ENCODE assay signal across 8 cellular contexts in genomic region chr9:133030317-133031129, GRCh38. TPM values are rescaled to one million over a fixed set of nuclear protein-coding genes. Genes with fewer than 3 reads are reported as not detected.
DNase-seq lines count a peak whose midpoint lies in the region; ATAC-seq, FAIRE-seq and TF ChIP-seq lines count a peak whose summit lies in the region.

GTF3C5 (plus strand) TSS chr9:133030997; CDS start chr9:133031012, 15 bp downstream.

- H3K9me3 ChIP-seq in right atrium auricular region, result no peaks in the 10 kb centered on the region
- no peaks in the 10 kb centered on the region for H3K9me3 ChIP-seq in psoas muscle

- DNase-seq in NCI-H187 treated with DMSO at 0.1 percent for 48 hours (lab: John Stamatoyannopoulos, UW), result peak; percentile 89
- peak; percentile 75 to 100 (median 94) for DNase-seq in anterior cingulate cortex (lab: John Stamatoyannopoulos, UW)
- DNase-seq in right atrium auricular region (ENCODE audit: low spot score), result peak; percentile 97
- DNase-seq in psoas muscle, result peak; percentile 92 to 95
- peak; percentile 97 for DNase-seq in urothelium cell line (ENCODE audit: low spot score)

- 0% methylated on average over 63 of the region's 63 CpGs for WGBS in psoas muscle, 3 donors

- H3K27me3 ChIP-seq in right atrium auricular region (no peaks in the 10 kb centered on the region), psoas muscle (ENCODE audit: insufficient read depth in 3 of 3, low read length in 2 of 3) (no peaks in the 10 kb centered on the region)

- no peak for FAIRE-seq in urothelium cell line (lab: Jason Lieb, UNC)

- H3K27ac ChIP-seq in right atrium auricular region, result peak within 1 kb of the TSS; percentile 91 to 94
- peak within 1 kb of the TSS; percentile 86 for H3K27ac ChIP-seq in psoas muscle

- intact Hi-C loops in T-helper 2 cell treated with Interferon-gamma antibody and Interleukin-4, amounts not matched to agents 100 ng/mL and 5 ng/mL, for 36 hours (cut with micrococcal nuclease), result loop anchor here (1.0 to 5.0 kb wide), 5 partner anchors 86 to 678 kb away; partner anchors contain the start of genes RALGDS, SETX, STKLD1 and SURF4
- intact Hi-C loops in psoas muscle (cut with DNase I), result loop anchor here (2.0 to 10.0 kb wide), 2 partner anchors 118 to 464 kb away; no protein-coding TSS in a partner anchor

- H3K4me3 ChIP-seq in right atrium auricular region, result peak within 1 kb of the TSS; percentile 79 to 83
- H3K4me3 ChIP-seq in psoas muscle, result peak within 1 kb of the TSS; percentile 99

- H3K4me1 ChIP-seq in right atrium auricular region, result peaks cover 0 to 35% of the 10 kb centered on the region in 2 donors
- H3K4me1 ChIP-seq in psoas muscle, result peaks cover 36% of the 10 kb centered on the region

- no peak for TF ChIP-seq CTCF in right atrium auricular region (IDR thresholded peaks at IDR 0.05)
- TF ChIP-seq CTCF in psoas muscle (IDR thresholded peaks at IDR 0.05), result no peak

- H3K36me3 ChIP-seq in right atrium auricular region, result no peaks in the 10 kb centered on the region
- H3K36me3 ChIP-seq in psoas muscle (ENCODE audit: insufficient read depth in 1 of 2, low read depth in 1 of 2), result peaks cover 0 to 11% of the 10 kb centered on the region in 2 donors

- ATAC-seq in GM18499 (IDR thresholded peaks at IDR 0.05; ENCODE audit: insufficient read depth, unreplicated experiment), result peak; percentile 92
- ATAC-seq in HG02943 (IDR thresholded peaks at IDR 0.05; ENCODE audit: low read depth, unreplicated experiment), result peak; percentile 96
- ATAC-seq in psoas muscle, result peak; percentile 98 to 99 (median 98)

RNA-seq across cellular contexts. Expression of gene GTF3C5, which starts in this region (rescaled TPM):
- total RNA-seq in T-helper 2 cell treated with Interferon-gamma antibody and Interleukin-4, amounts not matched to agents 100 ng/mL and 5 ng/mL, for 36 hours, result 79.1 and 79.2 TPM in 2 replicates
- total RNA-seq in right atrium auricular region (10 to 100 TPM; 30.5 to 31.1 TPM), psoas muscle (10 to 100 TPM; 34.6 to 45.8 (median 42.2) TPM)
- polyA plus RNA-seq in psoas muscle, result 10 to 100 TPM; 42.7 to 70.8 (median 50.4) TPM

Comparison
In these comparisons a context has a peak if more than half of its experiments do, and no peak if none do; other contexts are left out.
1. Peak in every context shown above with its lines: DNase-seq, ATAC-seq, H3K4me3 ChIP-seq and H3K27ac ChIP-seq.